Comparison of ENCODE assay signal across 25 cellular contexts in genomic region chr11:57081356-57081755, GRCh38.
"Had no signal": no experiment of that assay in that cellular context is flagged by ENCODE, and none has a peak within 500 bp of the region (broad histone marks: within the 10 kb centered on the region; RNA-seq: fewer than 3 reads in every experiment).

No MANE protein-coding gene starts in this region.

- H3K9ac ChIP-seq: neural progenitor cell, parathyroid adenoma had no signal

- H3K4me1 ChIP-seq: left lung, neural progenitor cell, parathyroid adenoma, right lobe of liver, suprapubic skin, transverse colon, upper lobe of right lung, uterus had no signal

- H3K9me3 ChIP-seq: left lung, right lobe of liver, suprapubic skin, transverse colon, upper lobe of right lung, uterus had no signal

- H2AFZ ChIP-seq: neural progenitor cell, parathyroid adenoma had no signal

- H3K27ac ChIP-seq: epithelial cell of prostate, foreskin keratinocyte, left lung, neural progenitor cell, parathyroid adenoma, right lobe of liver, suprapubic skin, transverse colon, upper lobe of right lung, uterus had no signal

- H3K4me3 ChIP-seq: left lung, neural progenitor cell, right lobe of liver, suprapubic skin, transverse colon, upper lobe of right lung, uterus had no signal

- FAIRE-seq: islet of Langerhans, small intestine had no signal

- ATAC-seq: effector memory CD8-positive, alpha-beta T cell; esophagus mucosa; foreskin keratinocyte; left cardiac atrium; left lung; naive thymus-derived CD4-positive, alpha-beta T cell; right lobe of liver; stimulated activated naive CD8-positive, alpha-beta T cell treated with anti-CD3 and anti-CD28 coated beads, Interleukin-15, amount 100 ng/mL, for 72 hours; upper lobe of right lung had no signal

- DNase-seq: cortex of kidney; effector memory CD8-positive, alpha-beta T cell; head of caudate nucleus; left cardiac atrium; left lung; mesenchymal stem cell; midbrain; naive thymus-derived CD4-positive, alpha-beta T cell; right lobe of liver; small intestine; stimulated activated CD4-positive, alpha-beta T cell treated with anti-CD3 and anti-CD28 coated beads, Interleukin-15, amount 100 ng/mL, for 24 hours; stimulated activated CD4-positive, alpha-beta T cell treated with anti-CD3 and anti-CD28 coated beads, Interleukin-4, amount 100 ng/mL, for 1 hour; stimulated activated CD8-positive, alpha-beta memory T cell treated with anti-CD3 and anti-CD28 coated beads, Interleukin-4, amount 100 ng/mL, for 48 hours; stimulated activated naive CD4-positive, alpha-beta T cell; stimulated activated naive CD8-positive, alpha-beta T cell treated with anti-CD3 and anti-CD28 coated beads, Interleukin-15, amount 100 ng/mL, for 72 hours; transverse colon; upper lobe of right lung; uterus had no signal

- H3K4me2 ChIP-seq: neural progenitor cell had no signal

- H3K27me3 ChIP-seq: foreskin keratinocyte, left lung, neural progenitor cell, right lobe of liver, suprapubic skin, transverse colon, upper lobe of right lung, uterus had no signal

- H3K36me3 ChIP-seq: left lung, neural progenitor cell, right lobe of liver, suprapubic skin, transverse colon, upper lobe of right lung, uterus had no signal

- H3K79me2 ChIP-seq: parathyroid adenoma had no signal
